ENCODE assay signal across 8 cellular contexts in genomic region chr9:137459601-137460362, GRCh38. TPM values are rescaled to one million over a fixed set of nuclear protein-coding genes. Genes with fewer than 3 reads are reported as not detected.
A peak's percentile ranks its signal among the peaks of the same experiment; 100 is the strongest.
DNase-seq lines count a peak whose midpoint lies in the region; ATAC-seq and TF ChIP-seq lines count a peak whose summit lies in the region.

No MANE protein-coding gene starts in this region.

- no peaks in the 10 kb centered on the region for H3K4me1 ChIP-seq in right cardiac atrium (ENCODE audit: control insufficient read depth, insufficient read depth, low read length)

- DNase-seq in HFF-Myc (ENCODE audit: extremely low read depth, low read depth) (no peak), right cardiac atrium (peak in 2 of 3 donors; percentile 14 to 59), LoVo (ENCODE audit: low spot score) (no peak), amniotic stem cell (lab: John Stamatoyannopoulos, UW) (no peak)
- DNase-seq in activated naive CD8-positive, alpha-beta T cell treated with anti-CD3 and anti-CD28 coated beads, Interleukin-2, amount 10 ng/mL, durations not matched to agents 7 days and 5 days, result peak; percentile 45

- WGBS in right cardiac atrium, result 50% methylated on average over 15 of the region's 15 CpGs

- POLR2A ChIA-PET in activated naive CD8-positive, alpha-beta T cell treated with anti-CD3 and anti-CD28 coated beads, Interleukin-2, amount 10 ng/mL, durations not matched to agents 7 days and 5 days (lab: Charles Lee), result interaction anchor here (0.6 to 1.4 kb wide), 6 partner anchors 10 to 219 kb away, joined by 3 read pairs; partner anchors contain the start of genes EXD3 and TUBB4B

- H3K4me3 Mint-ChIP-seq in activated naive CD8-positive, alpha-beta T cell treated with anti-CD3 and anti-CD28 coated beads, Interleukin-2, amount 10 ng/mL, durations not matched to agents 7 days and 5 days, result peak overlapping the region; percentile 57
- peak overlapping the region; percentile 65 for H3K4me3 Mint-ChIP-seq in stimulated activated memory B cell treated with anti-CD40 and anti-IgM and Interleukin-4, amounts not matched to agents 10 μg/mL and 1 μg/mL and 100 μg/mL, for 72 hours

- peak overlapping the region; percentile 24 for H3K27ac ChIP-seq in right cardiac atrium (ENCODE audit: low read length)

- H3K9me3 ChIP-seq in right cardiac atrium (ENCODE audit: control insufficient read depth, low read length), result no peaks in the 10 kb centered on the region

- no peaks in the 10 kb centered on the region for H3K27me3 ChIP-seq in right cardiac atrium (ENCODE audit: control insufficient read depth, insufficient read depth)

- TF ChIP-seq CTCF in HFF-Myc (IDR thresholded peaks at IDR 0.05; ENCODE audit: low read depth, low read length, missing control alignments), result no peak

- intact Hi-C loops in right cardiac atrium (cut with DNase I), result no loop called here

- ATAC-seq in activated naive CD8-positive, alpha-beta T cell treated with anti-CD3 and anti-CD28 coated beads, Interleukin-2, amount 10 ng/mL, durations not matched to agents 7 days and 5 days (ENCODE audit: low read depth), result no peak
- ATAC-seq in right cardiac atrium (peak; percentile 1), GM18873 (IDR thresholded peaks at IDR 0.05; ENCODE audit: low FRiP score, unreplicated experiment) (no peak), GM21423 (IDR thresholded peaks at IDR 0.05; ENCODE audit: unreplicated experiment) (no peak)
- ATAC-seq in stimulated activated memory B cell treated with anti-CD40 and anti-IgM and Interleukin-4, amounts not matched to agents 10 μg/mL and 1 μg/mL and 100 μg/mL, for 72 hours, result no peak

- H3K36me3 Mint-ChIP-seq in activated naive CD8-positive, alpha-beta T cell treated with anti-CD3 and anti-CD28 coated beads, Interleukin-2, amount 10 ng/mL, durations not matched to agents 7 days and 5 days, result peaks cover 13% of the 10 kb centered on the region
- H3K36me3 Mint-ChIP-seq in stimulated activated memory B cell treated with anti-CD40 and anti-IgM and Interleukin-4, amounts not matched to agents 10 μg/mL and 1 μg/mL and 100 μg/mL, for 72 hours, result peaks cover 14% of the 10 kb centered on the region

- H3K27me3 Mint-ChIP-seq in activated naive CD8-positive, alpha-beta T cell treated with anti-CD3 and anti-CD28 coated beads, Interleukin-2, amount 10 ng/mL, durations not matched to agents 7 days and 5 days, result no peaks in the 10 kb centered on the region
- H3K27me3 Mint-ChIP-seq in stimulated activated memory B cell treated with anti-CD40 and anti-IgM and Interleukin-4, amounts not matched to agents 10 μg/mL and 1 μg/mL and 100 μg/mL, for 72 hours, result no peaks in the 10 kb centered on the region

- peak overlapping the region; percentile 89 for H3K27ac Mint-ChIP-seq in activated naive CD8-positive, alpha-beta T cell treated with anti-CD3 and anti-CD28 coated beads, Interleukin-2, amount 10 ng/mL, durations not matched to agents 7 days and 5 days
- H3K27ac Mint-ChIP-seq in stimulated activated memory B cell treated with anti-CD40 and anti-IgM and Interleukin-4, amounts not matched to agents 10 μg/mL and 1 μg/mL and 100 μg/mL, for 72 hours, result peak overlapping the region; percentile 62

- H3K4me1 Mint-ChIP-seq in activated naive CD8-positive, alpha-beta T cell treated with anti-CD3 and anti-CD28 coated beads, Interleukin-2, amount 10 ng/mL, durations not matched to agents 7 days and 5 days, result peaks cover 11% of the 10 kb centered on the region
- H3K4me1 Mint-ChIP-seq in stimulated activated memory B cell treated with anti-CD40 and anti-IgM and Interleukin-4, amounts not matched to agents 10 μg/mL and 1 μg/mL and 100 μg/mL, for 72 hours, result peaks cover 37% of the 10 kb centered on the region

- no peaks in the 10 kb centered on the region for H3K9me3 Mint-ChIP-seq in activated naive CD8-positive, alpha-beta T cell treated with anti-CD3 and anti-CD28 coated beads, Interleukin-2, amount 10 ng/mL, durations not matched to agents 7 days and 5 days
- H3K9me3 Mint-ChIP-seq in stimulated activated memory B cell treated with anti-CD40 and anti-IgM and Interleukin-4, amounts not matched to agents 10 μg/mL and 1 μg/mL and 100 μg/mL, for 72 hours, result no peaks in the 10 kb centered on the region

- H3K4me3 ChIP-seq in HFF-Myc (replicated peaks; ENCODE audit: low read depth, low read length) (peak overlapping the region; percentile 17; the same call in 1 of the 2 replicates), right cardiac atrium (ENCODE audit: low read length) (peak overlapping the region; percentile 64)

RNA-seq across cellular contexts. Expression of gene NSMF, which starts 0.6 kb away (rescaled TPM):
- total RNA-seq in activated naive CD8-positive, alpha-beta T cell treated with anti-CD3 and anti-CD28 coated beads, Interleukin-2, amount 10 ng/mL, durations not matched to agents 7 days and 5 days, result 10 to 100 TPM; 54.3 to 58.4 TPM
- total RNA-seq in right cardiac atrium, result 10 to 100 TPM; 12.4 to 21.5 (median 18.6) TPM
- polyA plus RNA-seq in right cardiac atrium, result 25.5 TPM

RNA-seq across cellular contexts. Expression of gene ENTPD8, which starts 18.6 kb away (rescaled TPM):
- total RNA-seq in activated naive CD8-positive, alpha-beta T cell treated with anti-CD3 and anti-CD28 coated beads, Interleukin-2, amount 10 ng/mL, durations not matched to agents 7 days and 5 days, result not detected
- total RNA-seq in right cardiac atrium, result not detected
- not detected for polyA plus RNA-seq in right cardiac atrium

RNA-seq across cellular contexts. Expression of gene NOXA1, which starts 36.6 kb away (rescaled TPM):
- total RNA-seq in activated naive CD8-positive, alpha-beta T cell treated with anti-CD3 and anti-CD28 coated beads, Interleukin-2, amount 10 ng/mL, durations not matched to agents 7 days and 5 days, result 1 to 10 TPM; 2.8 to 3.7 TPM
- total RNA-seq in right cardiac atrium, result 1 to 10 TPM; 3.1 to 7.5 (median 4.5) TPM
- 4.3 TPM for polyA plus RNA-seq in right cardiac atrium

RNA-seq across cellular contexts. Expression of gene EXD3, which starts 36.8 kb away (rescaled TPM):
- 10 to 100 TPM; 23.4 to 24.7 TPM for total RNA-seq in activated naive CD8-positive, alpha-beta T cell treated with anti-CD3 and anti-CD28 coated beads, Interleukin-2, amount 10 ng/mL, durations not matched to agents 7 days and 5 days
- total RNA-seq in right cardiac atrium, result 10 to 100 TPM in 2 of 4 donors, 1 to 10 TPM in 2; 7.9 to 13.4 (median 11.1) TPM
- 14.6 TPM for polyA plus RNA-seq in right cardiac atrium

Comparison
In these comparisons a context has a peak if more than half of its experiments do, and no peak if none do; other contexts are left out.
1. DNase-seq: peak in activated naive CD8-positive, alpha-beta T cell treated with anti-CD3 and anti-CD28 coated beads, Interleukin-2, amount 10 ng/mL, durations not matched to agents 7 days and 5 days (single experiment) and right cardiac atrium (2 of 3); none in HFF-Myc (single experiment), LoVo (single experiment) and amniotic stem cell (single experiment).
2. ATAC-seq: peak in right cardiac atrium (2 of 2); none in activated naive CD8-positive, alpha-beta T cell treated with anti-CD3 and anti-CD28 coated beads, Interleukin-2, amount 10 ng/mL, durations not matched to agents 7 days and 5 days (single experiment), stimulated activated memory B cell treated with anti-CD40 and anti-IgM and Interleukin-4, amounts not matched to agents 10 μg/mL and 1 μg/mL and 100 μg/mL, for 72 hours (single experiment), GM18873 (single experiment) and GM21423 (single experiment).